ENCODE assay signal across 12 cellular contexts in the genomic region with DNA sequence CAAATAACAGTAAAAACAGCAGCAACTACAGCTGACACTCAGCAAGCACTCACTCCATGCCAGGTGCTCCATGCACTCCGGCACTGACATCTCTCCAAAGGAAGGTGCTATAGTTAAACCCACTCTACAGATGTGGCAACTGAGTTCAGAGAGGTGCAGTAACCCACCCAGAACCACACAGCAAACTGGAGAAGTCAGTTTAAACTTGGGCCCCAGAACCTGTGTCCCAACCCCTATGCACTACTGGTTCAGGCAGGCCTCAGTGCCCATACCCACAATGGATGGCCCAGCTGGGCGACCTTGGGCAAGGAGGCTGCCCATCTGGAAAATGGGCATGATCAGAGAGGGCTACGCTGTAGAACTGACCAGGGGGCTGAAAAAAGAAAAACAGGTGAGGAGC. TPM values are rescaled to one million over a fixed set of nuclear protein-coding genes. Genes with fewer than 3 reads are reported as not detected.
DNase-seq lines count a peak whose midpoint lies in the region; ATAC-seq and FAIRE-seq lines count a peak whose summit lies in the region.
"Had no signal": no experiment of that assay in that cellular context is flagged by ENCODE, and none has a peak within 500 bp of the region (broad histone marks: within the 10 kb centered on the region; RNA-seq: fewer than 3 reads in every experiment).

No MANE protein-coding gene starts in this region.

- no peak for DNase-seq in activated naive CD4-positive, alpha-beta T cell treated with anti-CD3 and anti-CD28 coated beads, Interleukin-2, amount 50 U/mL, for 72 hours (ENCODE audit: low spot score in 2 of 2)
- no peak for DNase-seq in activated naive CD4-positive, alpha-beta T cell (lab: John Stamatoyannopoulos, UW)
- no peak for DNase-seq in substantia nigra (lab: John Stamatoyannopoulos, UW)
- DNase-seq in urothelium cell line (ENCODE audit: low spot score), result no peak
- DNase-seq: CD4-positive, CD25-positive, alpha-beta regulatory T cell; NCI-H82 had no signal

- no peaks in the 10 kb centered on the region for H3K9me3 ChIP-seq in KOPT-K1 (ENCODE audit: insufficient read depth, low read length, poor library complexity, severe bottlenecking)
- H3K9me3 ChIP-seq: A549 had no signal

- peak overlapping the region; percentile 13 to 44 for H3K27ac Mint-ChIP-seq in activated naive CD4-positive, alpha-beta T cell treated with anti-CD3 and anti-CD28 coated beads, Interleukin-2, amount 50 U/mL, for 72 hours

- no peaks in the 10 kb centered on the region for H3K36me3 ChIP-seq in KOPT-K1 (ENCODE audit: insufficient read depth, low read length)

- no peak for FAIRE-seq in urothelium cell line (lab: Jason Lieb, UNC)
- FAIRE-seq: A549 had no signal

- H3K9me3 Mint-ChIP-seq in activated naive CD4-positive, alpha-beta T cell treated with anti-CD3 and anti-CD28 coated beads, Interleukin-2, amount 50 U/mL, for 72 hours, result no peaks in the 10 kb centered on the region

- no peak for ATAC-seq in activated naive CD4-positive, alpha-beta T cell treated with anti-CD3 and anti-CD28 coated beads, Interleukin-2, amount 50 U/mL, for 72 hours
- no peak for ATAC-seq in GM19395 (IDR thresholded peaks at IDR 0.05; ENCODE audit: unreplicated experiment)
- no peak for ATAC-seq in GM19397 (IDR thresholded peaks at IDR 0.05; ENCODE audit: unreplicated experiment)
- ATAC-seq: A549, Panc1 had no signal

- peak overlapping the region; percentile 26 for H3K27ac ChIP-seq in KOPT-K1 (ENCODE audit: low read depth, low read length, poor library complexity, severe bottlenecking)
- peak overlapping the region; percentile 5 for H3K27ac ChIP-seq in cingulate gyrus (ENCODE audit: low read depth, low read length)
- peak overlapping the region; percentile 32 for H3K27ac ChIP-seq in substantia nigra (ENCODE audit: low read depth, low read length, poor library complexity, severe bottlenecking)
- H3K27ac ChIP-seq: A549 had no signal

- H3K36me3 Mint-ChIP-seq in activated naive CD4-positive, alpha-beta T cell treated with anti-CD3 and anti-CD28 coated beads, Interleukin-2, amount 50 U/mL, for 72 hours, result no peaks in the 10 kb centered on the region
- H3K36me3 Mint-ChIP-seq: CD4-positive, CD25-positive, alpha-beta regulatory T cell had no signal

RNA-seq across cellular contexts. Expression of gene TCF20, which starts 26.4 kb away (rescaled TPM):
- 10 to 100 TPM; 68.9 to 75.0 TPM for total RNA-seq in activated naive CD4-positive, alpha-beta T cell treated with anti-CD3 and anti-CD28 coated beads, Interleukin-2, amount 50 U/mL, for 72 hours
